20 cellular contexts compared by ENCODE assay signal in the genomic region with DNA sequence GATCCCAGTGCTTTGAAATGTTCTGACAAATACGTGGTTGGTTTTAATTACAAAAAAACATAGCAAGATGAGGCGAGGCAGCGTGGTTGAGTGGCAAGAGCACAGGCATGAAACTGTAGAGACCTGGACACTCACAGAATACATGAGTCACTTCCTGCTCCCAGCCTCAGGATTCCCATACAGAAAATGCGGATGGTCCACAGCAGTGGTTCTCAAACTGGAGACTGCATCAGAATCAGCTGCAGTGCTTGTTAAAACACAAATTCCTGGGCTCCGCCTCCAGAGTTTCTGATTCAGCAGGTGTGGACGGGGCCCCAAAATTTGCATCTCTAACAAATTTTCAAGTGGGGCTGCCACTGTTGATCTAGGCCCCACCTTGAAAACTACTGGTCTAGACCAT. TPM values are rescaled to one million over a fixed set of nuclear protein-coding genes. Genes with fewer than 3 reads are reported as not detected.
A peak's percentile ranks its signal among the peaks of the same experiment; 100 is the strongest.
DNase-seq lines count a peak whose midpoint lies in the region; ATAC-seq and TF ChIP-seq lines count a peak whose summit lies in the region.
"Had no signal": no experiment of that assay in that cellular context is flagged by ENCODE, and none has a peak within 500 bp of the region (broad histone marks: within the 10 kb centered on the region; RNA-seq: fewer than 3 reads in every experiment).

No MANE protein-coding gene starts in this region.

- H3K4me3 Mint-ChIP-seq in stimulated activated naive CD8-positive, alpha-beta T cell treated with anti-CD3 and anti-CD28 coated beads, Interleukin-15, amount 100 ng/mL, for 72 hours = no peak overlapping the region
- H3K4me3 Mint-ChIP-seq: activated CD4-positive, alpha-beta T cell treated with anti-CD3 and anti-CD28 coated beads, Interleukin-2, amount 10 ng/mL, durations not matched to agents 24 days and 14 days; activated T-cell treated with anti-CD3 and anti-CD28 coated beads, Interleukin-2, amount 50 U/mL, for 72 hours had no signal

- no peaks in the 10 kb centered on the region for H3K9me3 ChIP-seq in SJCRH30 (replicated peaks)

- H3K27me3 Mint-ChIP-seq in stimulated activated naive CD8-positive, alpha-beta T cell treated with anti-CD3 and anti-CD28 coated beads, Interleukin-15, amount 100 ng/mL, for 72 hours = peaks cover 4% of the 10 kb centered on the region

- H3K36me3 ChIP-seq in SJCRH30 (no peaks in the 10 kb centered on the region), H7 (replicated peaks; ENCODE audit: control insufficient read depth, insufficient read depth, low read length) (no peaks in the 10 kb centered on the region)

- no peak overlapping the region for H3K27ac ChIP-seq in SJCRH30
- H3K27ac ChIP-seq: KMS-11, skin epidermis had no signal

- ATAC-seq in stimulated activated naive CD8-positive, alpha-beta T cell treated with anti-CD3 and anti-CD28 coated beads, Interleukin-15, amount 100 ng/mL, for 72 hours = no peak
- ATAC-seq in HG02870 (IDR thresholded peaks at IDR 0.05; ENCODE audit: unreplicated experiment) = no peak
- ATAC-seq: activated T-cell treated with anti-CD3 and anti-CD28 coated beads, Interleukin-2, amount 50 U/mL, for 72 hours had no signal

- no peak for TF ChIP-seq CTCF in fibroblast of mammary gland (conservative IDR thresholded peaks at IDR 0.05; ENCODE audit: control insufficient read depth, insufficient read depth, low read depth, low read length)

- DNase-seq in A172 (ENCODE audit: low spot score) (peak; percentile 80), H4 (ENCODE audit: low spot score) (peak; percentile 79), SJCRH30 (peak; percentile 20), fibroblast of mammary gland (ENCODE audit: low read depth) (peak; percentile 23), H7 (no peak), cerebellum (ENCODE audit: low spot score) (no peak)
- no peak for DNase-seq in stimulated activated naive CD8-positive, alpha-beta T cell treated with anti-CD3 and anti-CD28 coated beads, Interleukin-15, amount 100 ng/mL, for 72 hours
- DNase-seq: activated CD4-positive, alpha-beta T cell treated with anti-CD3 and anti-CD28 coated beads, Interleukin-2, amount 10 ng/mL, durations not matched to agents 24 days and 14 days; activated T-cell treated with anti-CD3 and anti-CD28 coated beads, Interleukin-2, amount 50 U/mL, for 72 hours; amygdala; NCI-H2029; NCI-H69; RPMI8226; T-helper 9 cell had no signal

- H3K4me1 Mint-ChIP-seq in stimulated activated naive CD8-positive, alpha-beta T cell treated with anti-CD3 and anti-CD28 coated beads, Interleukin-15, amount 100 ng/mL, for 72 hours = no peaks in the 10 kb centered on the region
- H3K4me1 Mint-ChIP-seq: activated CD4-positive, alpha-beta T cell treated with anti-CD3 and anti-CD28 coated beads, Interleukin-2, amount 10 ng/mL, durations not matched to agents 24 days and 14 days had no signal

- H3K27me3 ChIP-seq in SJCRH30 (peaks cover 3% of the 10 kb centered on the region; the same call in 1 of the 2 replicates), H7 (ENCODE audit: control insufficient read depth, insufficient read depth, low read length) (no peaks in the 10 kb centered on the region)

- H3K4me3 ChIP-seq in SJCRH30 (no peak overlapping the region), fibroblast of mammary gland (ENCODE audit: control insufficient read depth, low read depth, low read length) (no peak overlapping the region), H7 (ENCODE audit: insufficient read depth, low read depth, low read length) (no peak overlapping the region)
- H3K4me3 ChIP-seq: skin epidermis had no signal

- no peaks in the 10 kb centered on the region for H3K4me1 ChIP-seq in SJCRH30

- no peaks in the 10 kb centered on the region for H3K9me3 Mint-ChIP-seq in stimulated activated naive CD8-positive, alpha-beta T cell treated with anti-CD3 and anti-CD28 coated beads, Interleukin-15, amount 100 ng/mL, for 72 hours
- H3K9me3 Mint-ChIP-seq: activated CD4-positive, alpha-beta T cell treated with anti-CD3 and anti-CD28 coated beads, Interleukin-2, amount 10 ng/mL, durations not matched to agents 24 days and 14 days; activated T-cell treated with anti-CD3 and anti-CD28 coated beads, Interleukin-2, amount 50 U/mL, for 72 hours had no signal

- H3K27ac Mint-ChIP-seq in stimulated activated naive CD8-positive, alpha-beta T cell treated with anti-CD3 and anti-CD28 coated beads, Interleukin-15, amount 100 ng/mL, for 72 hours = no peak overlapping the region
- H3K27ac Mint-ChIP-seq: activated CD4-positive, alpha-beta T cell treated with anti-CD3 and anti-CD28 coated beads, Interleukin-2, amount 10 ng/mL, durations not matched to agents 24 days and 14 days; activated T-cell treated with anti-CD3 and anti-CD28 coated beads, Interleukin-2, amount 50 U/mL, for 72 hours had no signal

RNA-seq across cellular contexts. Expression of a gene that starts 10.1 kb away (rescaled TPM):
- not detected in 2 replicates for total RNA-seq in A172 (2014; rRNA removed; shearing (Covaris generic))
- total RNA-seq in H4 (2014; rRNA removed; shearing (Covaris generic)) = not detected in 2 replicates
- total RNA-seq in SJCRH30 (2014; rRNA removed; shearing (Covaris generic)) = not detected in 2 replicates
- total RNA-seq in H7 (2014; rRNA removed; shearing (Covaris generic)) = not detected in 2 replicates
- total RNA-seq in cerebellum = not detected
- total RNA-seq: activated CD4-positive, alpha-beta T cell treated with anti-CD3 and anti-CD28 coated beads, Interleukin-2, amount 10 ng/mL, durations not matched to agents 24 days and 14 days; activated T-cell treated with anti-CD3 and anti-CD28 coated beads, Interleukin-2, amount 50 U/mL, for 72 hours; fibroblast of villous mesenchyme; mononuclear cell; omental fat pad had no signal

RNA-seq across cellular contexts. Expression of a gene that starts 31.4 kb away (rescaled TPM):
- total RNA-seq in A172 (2014; rRNA removed; shearing (Covaris generic)) = 26.5 and 29.5 TPM in 2 replicates
- 34.1 and 37.0 TPM in 2 replicates for total RNA-seq in H4 (2014; rRNA removed; shearing (Covaris generic))
- 25.0 and 25.5 TPM in 2 replicates for total RNA-seq in SJCRH30 (2014; rRNA removed; shearing (Covaris generic))
- 40.6 and 45.6 TPM in 2 replicates for total RNA-seq in H7 (2014; rRNA removed; shearing (Covaris generic))
- total RNA-seq in cerebellum = 27.3 TPM

Comparison
In these comparisons a context has a peak if more than half of its experiments do, and no peak if none do; other contexts are left out.
1. DNase-seq: peak in A172 (single experiment), H4 (single experiment), SJCRH30 (2 of 2) and fibroblast of mammary gland (single experiment); none in stimulated activated naive CD8-positive, alpha-beta T cell treated with anti-CD3 and anti-CD28 coated beads, Interleukin-15, amount 100 ng/mL, for 72 hours (0 of 2), H7 (single experiment) and cerebellum (single experiment).